ENCODE assay signal across 8 cellular contexts in the genomic region with DNA sequence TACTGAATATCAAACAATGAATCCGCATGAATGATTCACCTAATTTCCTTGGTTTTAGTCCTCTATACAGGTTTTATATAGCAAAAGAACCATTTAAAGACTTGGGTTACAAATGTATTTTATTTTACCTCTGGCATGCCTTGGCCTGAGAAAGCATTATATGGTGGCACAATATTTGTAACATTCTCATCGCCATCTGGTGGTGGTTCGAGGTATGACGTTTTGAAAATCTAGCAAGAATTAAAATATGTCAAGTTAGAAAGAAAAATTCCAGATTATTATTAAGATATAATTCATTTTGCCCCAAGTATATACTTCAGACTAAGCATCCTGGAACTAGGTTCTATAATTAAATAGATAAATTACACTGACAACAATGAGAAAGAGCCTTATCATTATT.
DNase-seq lines count a peak whose midpoint lies in the region; ATAC-seq, FAIRE-seq and TF ChIP-seq lines count a peak whose summit lies in the region.
"Not testable (repeated sequence)": the region's sequence is repeated elsewhere in the genome, so short reads cannot be mapped to it uniquely, and the experiment has no call there.

No MANE protein-coding gene starts in this region.

- not testable (repeated sequence) for H3K27me3 Mint-ChIP-seq in chondrocyte (ENCODE audit: low read depth)

- not testable (repeated sequence) for FAIRE-seq in D721Med (lab: Jason Lieb, UNC)

- TF ChIP-seq POLR2A in transverse colon (IDR thresholded peaks at IDR 0.05) = not testable (repeated sequence)

- not testable (repeated sequence) for H3K36me3 ChIP-seq in RWPE2 (ENCODE audit: low read depth); hepatocyte (replicated peaks; ENCODE audit: insufficient read depth, low read depth); parathyroid adenoma (ENCODE audit: control insufficient read depth, insufficient read depth, low read length); transverse colon

- TF ChIP-seq CTCF in D721Med (IDR thresholded peaks at IDR 0.05; ENCODE audit: insufficient read depth, missing control alignments) (peak; percentile 56), RWPE2 (IDR thresholded peaks at IDR 0.05; ENCODE audit: poor library complexity, severe bottlenecking) (peak; percentile 62), chondrocyte (IDR thresholded peaks at IDR 0.05) (peak; percentile 76), hepatocyte (IDR thresholded peaks at IDR 0.05; ENCODE audit: poor library complexity) (peak; percentile 32), parathyroid adenoma (IDR thresholded peaks at IDR 0.05) (peak; percentile 46), transverse colon (IDR thresholded peaks at IDR 0.05) (peak; percentile 33 to 54 (median 44))

- H3K9me3 Mint-ChIP-seq in chondrocyte (ENCODE audit: low read depth) = peaks cover 16% of the 10 kb centered on the region

- H4K20me1 ChIP-seq in hepatocyte (ENCODE audit: insufficient read depth, poor library complexity, severe bottlenecking) = not testable (repeated sequence)

- not testable (repeated sequence) for H3K9me3 ChIP-seq in RWPE2 (ENCODE audit: severe bottlenecking); hepatocyte (ENCODE audit: low read depth); parathyroid adenoma (ENCODE audit: control insufficient read depth, low read length); transverse colon

- in situ Hi-C loops in transverse colon (cut with MboI; ENCODE audit: low pct_ligation_motif_present in 1 of 4, low pct_unique_long_range_greater_than_20kb in 1 of 4, low sequenced_read_pairs in 3 of 4) = not testable (repeated sequence)

- not testable (repeated sequence) for H3K4me2 ChIP-seq in hepatocyte; parathyroid adenoma (ENCODE audit: low read length)

- H3K27ac ChIP-seq in RWPE2 (ENCODE audit: poor library complexity, severe bottlenecking); hepatocyte; parathyroid adenoma; transverse colon: not testable (repeated sequence)

- H3K27ac Mint-ChIP-seq in chondrocyte (ENCODE audit: unreplicated experiment) = not testable (repeated sequence)

- H3K4me1 Mint-ChIP-seq in chondrocyte (ENCODE audit: low read depth) = not testable (repeated sequence)

- H3K4me1 ChIP-seq in RWPE2 (ENCODE audit: insufficient read depth, poor library complexity, severe bottlenecking); hepatocyte (ENCODE audit: insufficient read depth); parathyroid adenoma; transverse colon: not testable (repeated sequence)

- not testable (repeated sequence) for DNase-seq in D721Med (ENCODE audit: insufficient read length, low spot score); RWPE2 (ENCODE audit: low spot score); chondrocyte (ENCODE audit: low spot score); hepatocyte (ENCODE audit: low spot score); transverse colon
- DNase-seq in Jurkat, Clone E6-1 (ENCODE audit: low read depth, low spot score) = peak; percentile 18
- peak; percentile 5 for DNase-seq in activated T-cell treated with anti-CD3 and anti-CD28 coated beads for 24 hours (ENCODE audit: low read depth)

- intact Hi-C loops in transverse colon (cut with DNase I; ENCODE audit: low total_unique reads) = not testable (repeated sequence)

- not testable (repeated sequence) for H3K79me2 ChIP-seq in hepatocyte, parathyroid adenoma

- not testable (repeated sequence) for H2AFZ ChIP-seq in hepatocyte, parathyroid adenoma

- H3K9me2 ChIP-seq in hepatocyte (replicated peaks; ENCODE audit: insufficient read depth) = not testable (repeated sequence)

- H3K27me3 ChIP-seq in RWPE2 (ENCODE audit: insufficient read depth, poor library complexity, severe bottlenecking); hepatocyte; parathyroid adenoma (ENCODE audit: control insufficient read depth, insufficient read depth, low read length); transverse colon: not testable (repeated sequence)

- H3K4me3 ChIP-seq in Jurkat, Clone E6-1 (ENCODE audit: low read length); RWPE2 (ENCODE audit: severe bottlenecking); hepatocyte; parathyroid adenoma (ENCODE audit: low read depth, low read length); transverse colon: not testable (repeated sequence)

- not testable (repeated sequence) for TF ChIP-seq EP300 in transverse colon (IDR thresholded peaks at IDR 0.05; ENCODE audit: low read depth)

- H3K9ac ChIP-seq in parathyroid adenoma = not testable (repeated sequence)

- not testable (repeated sequence) for H3K36me3 Mint-ChIP-seq in chondrocyte (ENCODE audit: low read depth)

- not testable (repeated sequence) for H3K4me3 Mint-ChIP-seq in chondrocyte (ENCODE audit: unreplicated experiment)

- not testable (repeated sequence) for ATAC-seq in RWPE2 (ENCODE audit: low read depth)

- WGBS in hepatocyte (ENCODE audit: low lambda C conversion rate, missing lambda C conversion rate) = 7% methylated on average over 4 of the region's 4 CpGs
- WGBS in transverse colon (ENCODE audit: low coverage in 1 of 2), 2 donors = 0 to 3% methylated on average over 4 of the region's 4 CpGs
